Comparison of ENCODE assay signal across 16 cellular contexts in the genomic region with DNA sequence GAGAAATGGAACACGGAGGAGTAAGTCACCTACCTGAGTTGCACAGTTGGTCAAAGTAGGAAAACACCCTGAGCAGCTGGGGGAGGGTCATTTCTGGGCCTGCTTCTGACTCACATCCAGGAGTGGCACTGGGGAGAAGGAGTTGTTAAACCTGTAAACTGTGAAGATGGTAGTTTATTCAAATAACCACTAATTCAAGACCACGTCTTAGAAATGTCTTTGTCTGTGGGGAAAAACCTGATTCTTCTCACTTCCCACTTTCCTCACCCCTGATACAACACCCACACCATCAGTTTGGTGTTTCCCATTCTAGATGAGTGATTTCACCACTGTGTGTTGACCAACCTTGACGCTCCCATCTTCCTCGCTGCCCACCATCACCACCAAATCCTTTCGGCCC.
DNase-seq lines count a peak whose midpoint lies in the region; ATAC-seq and TF ChIP-seq lines count a peak whose summit lies in the region.
"Had no signal": no experiment of that assay in that cellular context is flagged by ENCODE, and none has a peak within 500 bp of the region (broad histone marks: within the 10 kb centered on the region; RNA-seq: fewer than 3 reads in every experiment).

No MANE protein-coding gene starts in this region.

- no peaks in the 10 kb centered on the region for H3K4me1 ChIP-seq in Peyer's patch
- H3K4me1 ChIP-seq: A549 had no signal

- no peak for TF ChIP-seq POLR2A in Peyer's patch (IDR thresholded peaks at IDR 0.05)

- DNase-seq in GM10248 (ENCODE audit: extremely low spot score) (peak; percentile 11), NCI-H128 (lab: John Stamatoyannopoulos, UW; ENCODE audit: unreplicated experiment) (no peak), Peyer's patch (no peak), Right ventricle myocardium superior (no peak), cerebellar cortex (ENCODE audit: low spot score) (no peak)
- DNase-seq: adrenal gland; DMS153; kidney; naive thymus-derived CD4-positive, alpha-beta T cell; NCI-H446; SHP77; trophoblast cell had no signal

- H3K36me3 ChIP-seq in Peyer's patch: no peaks in the 10 kb centered on the region
- H3K36me3 ChIP-seq: adrenal gland had no signal

- CTCF ChIA-PET in GM10248 (lab: Yijun Ruan, JAX): no interaction called here

- no peak for TF ChIP-seq CTCF in GM10248 (IDR thresholded peaks at IDR 0.05; ENCODE audit: control extremely low read depth, extremely low read depth, low read depth, missing control alignments)
- TF ChIP-seq CTCF in Peyer's patch (IDR thresholded peaks at IDR 0.05): no peak

- no peak overlapping the region for H3K4me3 ChIP-seq in Peyer's patch
- H3K4me3 ChIP-seq: A549, adrenal gland had no signal

- intact Hi-C loops in Right ventricle myocardium superior (cut with DNase I): no loop called here

- H3K9me3 ChIP-seq in Peyer's patch: no peaks in the 10 kb centered on the region
- H3K9me3 ChIP-seq: A549, adrenal gland had no signal

- ATAC-seq in GM19395 (IDR thresholded peaks at IDR 0.05; ENCODE audit: unreplicated experiment) (peak; percentile 73), HG02678 (IDR thresholded peaks at IDR 0.05; ENCODE audit: unreplicated experiment) (peak; percentile 76), HG03460 (IDR thresholded peaks at IDR 0.05; ENCODE audit: unreplicated experiment) (peak; percentile 73), Right ventricle myocardium superior (ENCODE audit: poor library complexity) (no peak)
- ATAC-seq: A549; naive thymus-derived CD4-positive, alpha-beta T cell had no signal

- POLR2A ChIA-PET in GM10248 (lab: Yijun Ruan, JAX): no interaction called here

- H3K27me3 ChIP-seq in Peyer's patch: no peaks in the 10 kb centered on the region
- H3K27me3 ChIP-seq: adrenal gland had no signal

- H3K27ac ChIP-seq in Peyer's patch: no peak overlapping the region
- H3K27ac ChIP-seq: A549, adrenal gland had no signal
